ENCODE assay signal across 3 cellular contexts in genomic region chr10:47680848-47681637, GRCh38.
TF ChIP-seq lines count a peak whose summit lies in the region.

No MANE protein-coding gene starts in this region.

TF ChIP-seq in A549, 52 proteins besides CTCF, POLR2A, EP300 and RAD21:
- peak; percentile 68 for TF ChIP-seq MAFK (IDR thresholded peaks at IDR 0.05; ENCODE audit: partially characterized antibody)
TF ChIP-seq in A549: peak in this region for 1; not testable (repeated sequence) for 51.

TF ChIP-seq in IMR-90, 13 proteins besides CTCF, POLR2A, EP300 and RAD21:
- peak; percentile 37; the same call in 1 of the 2 replicates for TF ChIP-seq MAFK (IDR thresholded peaks at IDR 0.05; ENCODE audit: low read depth, low read length)
TF ChIP-seq in IMR-90: peak in this region for 1; not testable (repeated sequence) for 12.

TF ChIP-seq in K562, 482 proteins besides CTCF, POLR2A, EP300 and RAD21:
- peak; percentile 55 for TF ChIP-seq ZNF316 (IDR thresholded peaks at IDR 0.05)
- TF ChIP-seq C11orf30 (IDR thresholded peaks at IDR 0.05; ENCODE audit: low read depth): 0 out of 2 replicates have a peak, but pooled peaks have one; percentile 6
